In genomic region chrX:87664381-87664780, GRCh38 we compare ENCODE assay signal across 9 cellular contexts.
DNase-seq lines count a peak whose midpoint lies in the region; ATAC-seq and TF ChIP-seq lines count a peak whose summit lies in the region.
"Had no signal": no experiment of that assay in that cellular context is flagged by ENCODE, and none has a peak within 500 bp of the region (broad histone marks: within the 10 kb centered on the region; RNA-seq: fewer than 3 reads in every experiment).

No MANE protein-coding gene starts in this region.

- peak; percentile 16; the same call in 1 of the 3 replicates for TF ChIP-seq CTCF in GM12872 (IDR thresholded peaks at IDR 0.05; ENCODE audit: insufficient read depth, low read depth, low read length)
- peak; percentile 2 for TF ChIP-seq CTCF in brain microvascular endothelial cell (IDR thresholded peaks at IDR 0.05; ENCODE audit: low read depth, low read length, missing control alignments)

- no peak for ATAC-seq in HG03354 (IDR thresholded peaks at IDR 0.05; ENCODE audit: poor library complexity, severe bottlenecking, unreplicated experiment)
- ATAC-seq: stimulated activated naive B cell treated with anti-CD40 and anti-IgM and Interleukin-4, amounts not matched to agents 10 μg/mL and 1 μg/mL and 100 μg/mL, for 72 hours had no signal

- DNase-seq in M059J (ENCODE audit: low read depth) (peak; percentile 12), brain microvascular endothelial cell (no peak), midbrain (lab: John Stamatoyannopoulos, UW) (peak; percentile 37), GF-D8 (lab: John Stamatoyannopoulos, UW) (no peak)
- DNase-seq in activated CD4-positive, alpha-beta T cell treated with anti-CD3 and anti-CD28 coated beads for 4 hours = no peak
- no peak for DNase-seq in activated CD4-positive, alpha-beta T cell treated with anti-CD3 and anti-CD28 coated beads for 48 hours
- DNase-seq: stimulated activated naive B cell treated with anti-CD40 and anti-IgM and Interleukin-4, amounts not matched to agents 10 μg/mL and 1 μg/mL and 100 μg/mL, for 72 hours had no signal

- no peaks in the 10 kb centered on the region for H3K36me3 ChIP-seq in brain microvascular endothelial cell (replicated peaks)

- no peaks in the 10 kb centered on the region for H3K27me3 ChIP-seq in brain microvascular endothelial cell (replicated peaks)

- in situ Hi-C loops in brain microvascular endothelial cell (cut with HindIII; ENCODE audit: low pct_ligation_motif_present, low sequenced_read_pairs) = no loop called here

- no peak overlapping the region for H3K27ac ChIP-seq in brain microvascular endothelial cell

- no peak overlapping the region for H3K4me3 ChIP-seq in brain microvascular endothelial cell (ENCODE audit: low read depth, low read length)

Comparison
In these comparisons a context has a peak if more than half of its experiments do, and no peak if none do; other contexts are left out.
1. DNase-seq: peak in M059J (single experiment) and midbrain (single experiment); none in brain microvascular endothelial cell (single experiment), activated CD4-positive, alpha-beta T cell treated with anti-CD3 and anti-CD28 coated beads for 4 hours (0 of 2), activated CD4-positive, alpha-beta T cell treated with anti-CD3 and anti-CD28 coated beads for 48 hours (single experiment) and GF-D8 (single experiment).